8 cellular contexts compared by ENCODE assay signal in genomic region chr5:82364497-82364896, GRCh38.
DNase-seq lines count a peak whose midpoint lies in the region; ATAC-seq, FAIRE-seq and TF ChIP-seq lines count a peak whose summit lies in the region.

No MANE protein-coding gene starts in this region.

- H3K27ac ChIP-seq in DND-41 (ENCODE audit: low read length) (no peak overlapping the region; the same call in 1 of the 2 replicates), neural cell (ENCODE audit: low read length) (no peak overlapping the region)

- DNase-seq in DND-41 (no peak), NCI-H774 (lab: John Stamatoyannopoulos, UW) (peak; percentile 22), endothelial cell (ENCODE audit: low spot score) (peak; percentile 28), SHP77 treated with DMSO at 0.1 percent for 48 hours (lab: John Stamatoyannopoulos, UW) (no peak), urothelium cell line (ENCODE audit: low spot score) (no peak)
- DNase-seq in activated CD4-positive, alpha-beta T cell treated with anti-CD3 and anti-CD28 coated beads, Interleukin-2, amount 50 U/mL, for 4 hours, result no peak

- H3K4me3 ChIP-seq in DND-41 (ENCODE audit: low read depth in 1 of 2, low read length in 2 of 2) (no peak overlapping the region), neural cell (ENCODE audit: low read length) (no peak overlapping the region)

- H3K4me2 ChIP-seq in DND-41 (ENCODE audit: insufficient read depth, low read length) (no peak overlapping the region), neural cell (ENCODE audit: low read length) (no peak overlapping the region)

- no peak overlapping the region for H3K27ac Mint-ChIP-seq in endothelial cell (ENCODE audit: unreplicated experiment)

- no peaks in the 10 kb centered on the region for H3K36me3 Mint-ChIP-seq in endothelial cell (ENCODE audit: low read depth, unreplicated experiment)

- no peak for TF ChIP-seq EP300 in neural cell (conservative IDR thresholded peaks at IDR 0.05; ENCODE audit: poor library complexity, severe bottlenecking)

- no peaks in the 10 kb centered on the region for H4K20me1 ChIP-seq in DND-41 (ENCODE audit: insufficient read depth, low read length)
- H4K20me1 ChIP-seq in neural cell (ENCODE audit: insufficient read depth), result no peaks in the 10 kb centered on the region

- H3K4me3 Mint-ChIP-seq in endothelial cell (ENCODE audit: unreplicated experiment), result no peak overlapping the region

- H3K36me3 ChIP-seq in DND-41 (ENCODE audit: insufficient read depth, low read length) (peaks cover 42% of the 10 kb centered on the region), neural cell (ENCODE audit: insufficient read depth, low read length) (no peaks in the 10 kb centered on the region)

- H3K9me3 ChIP-seq in DND-41 (ENCODE audit: insufficient read depth, low read length, severe bottlenecking), result no peaks in the 10 kb centered on the region
- H3K9me3 ChIP-seq in neural cell (ENCODE audit: low read length), result no peaks in the 10 kb centered on the region

- H3K9me2 ChIP-seq in neural cell (ENCODE audit: insufficient read depth, low read length), result no peaks in the 10 kb centered on the region

- H3K27me3 ChIP-seq in DND-41 (ENCODE audit: insufficient read depth, low read length, poor library complexity) (no peaks in the 10 kb centered on the region), neural cell (ENCODE audit: insufficient read depth, low read depth, low read length) (no peaks in the 10 kb centered on the region)

- TF ChIP-seq RAD21 in neural cell (conservative IDR thresholded peaks at IDR 0.05), result peak; percentile 85

- ATAC-seq in DND-41 (ENCODE audit: insufficient read depth, low read depth), result no peak
- ATAC-seq in GM18870 (IDR thresholded peaks at IDR 0.05; ENCODE audit: unreplicated experiment), result no peak

- no peaks in the 10 kb centered on the region for H3K9me3 Mint-ChIP-seq in endothelial cell (ENCODE audit: unreplicated experiment)

- H3K79me2 ChIP-seq in DND-41 (ENCODE audit: insufficient read depth, low read length), result no peaks in the 10 kb centered on the region
- H3K79me2 ChIP-seq in neural cell (replicated peaks; ENCODE audit: insufficient read depth, low read length), result peaks cover 3% of the 10 kb centered on the region

- FAIRE-seq in urothelium cell line (lab: Jason Lieb, UNC), result no peak

- H3K27me3 Mint-ChIP-seq in endothelial cell (ENCODE audit: unreplicated experiment), result no peaks in the 10 kb centered on the region

- peaks cover 7% of the 10 kb centered on the region for H3F3A ChIP-seq in neural cell (ENCODE audit: insufficient read depth, low read length, poor library complexity, severe bottlenecking)

- TF ChIP-seq CTCF in DND-41 (IDR thresholded peaks at IDR 0.05; ENCODE audit: borderline replicate concordance, extremely low read depth, low read length, poor library complexity, severe bottlenecking), result peak; percentile 52
- no peak for TF ChIP-seq CTCF in endothelial cell (IDR thresholded peaks at IDR 0.05; ENCODE audit: unreplicated experiment)
- TF ChIP-seq CTCF in neural cell (IDR thresholded peaks at IDR 0.05; ENCODE audit: poor library complexity, severe bottlenecking), result peak; percentile 73

- H3K9ac ChIP-seq in DND-41 (ENCODE audit: low read depth, low read length) (no peak overlapping the region), neural cell (ENCODE audit: low read length) (no peak overlapping the region)

- H2AFZ ChIP-seq in DND-41 (ENCODE audit: low read depth, low read length) (no peak overlapping the region), neural cell (ENCODE audit: low read depth, low read length) (no peak overlapping the region)

- H3K4me1 Mint-ChIP-seq in endothelial cell (ENCODE audit: unreplicated experiment), result peaks cover 6% of the 10 kb centered on the region

- H3K4me1 ChIP-seq in DND-41 (ENCODE audit: insufficient read depth, low read length), result peaks cover 24% of the 10 kb centered on the region

TF ChIP-seq in neural cell, 6 proteins besides CTCF, POLR2A, EP300 and RAD21:
- TF ChIP-seq EZH2 (IDR thresholded peaks at IDR 0.05; ENCODE audit: borderline replicate concordance, insufficient read depth, low read length, poor library complexity, severe bottlenecking) (no peak), SMC3 (conservative IDR thresholded peaks at IDR 0.05; ENCODE audit: poor library complexity) (peak; percentile 85)

Comparison
In these comparisons a context has a peak if more than half of its experiments do, and no peak if none do; other contexts are left out.
1. DNase-seq: peak in NCI-H774 (single experiment) and endothelial cell (single experiment); none in DND-41 (single experiment), activated CD4-positive, alpha-beta T cell treated with anti-CD3 and anti-CD28 coated beads, Interleukin-2, amount 50 U/mL, for 4 hours (0 of 2), SHP77 treated with DMSO at 0.1 percent for 48 hours (single experiment) and urothelium cell line (single experiment).